17 cellular contexts compared by ENCODE assay signal in genomic region chr3:151197981-151198767, GRCh38. TPM values are rescaled to one million over a fixed set of nuclear protein-coding genes. Genes with fewer than 3 reads are reported as not detected.
DNase-seq lines count a peak whose midpoint lies in the region; ATAC-seq, FAIRE-seq and TF ChIP-seq lines count a peak whose summit lies in the region.
"Had no signal": no experiment of that assay in that cellular context is flagged by ENCODE, and none has a peak within 500 bp of the region (broad histone marks: within the 10 kb centered on the region; RNA-seq: fewer than 3 reads in every experiment).

No MANE protein-coding gene starts in this region.

- peak overlapping the region; percentile 56 for H3K4me2 ChIP-seq in A549

- POLR2A ChIA-PET in A549 (lab: Yijun Ruan, JAX), result no interaction called here
- POLR2A ChIA-PET in CD8-positive, alpha-beta memory T cell (lab: Charles Lee), result interaction anchor here (0.6 to 3.7 kb wide), 3 partner anchors 10 to 434 kb away, joined by 4 to 22 read pairs (median 4); no protein-coding TSS in a partner anchor

- H3K27ac ChIP-seq in A549, result peak overlapping the region; percentile 39 to 55
- no peak overlapping the region for H3K27ac ChIP-seq in CD8-positive, alpha-beta memory T cell (ENCODE audit: low read depth, low read length)
- H3K27ac ChIP-seq: vagina had no signal

- H3K36me3 ChIP-seq in CD8-positive, alpha-beta memory T cell (ENCODE audit: insufficient read depth, low read length), result peaks cover 11% of the 10 kb centered on the region
- H3K36me3 ChIP-seq: vagina had no signal

- peaks cover 18% of the 10 kb centered on the region; the same call in 2 of the 3 replicates for H3K4me1 ChIP-seq in A549
- H3K4me1 ChIP-seq in CD8-positive, alpha-beta memory T cell (ENCODE audit: insufficient read depth, low read length), result peaks cover 33% of the 10 kb centered on the region
- H3K4me1 ChIP-seq: vagina had no signal

- peaks cover 40 to 58% (median 57%) of the 10 kb centered on the region in 3 donors for H3K4me1 Mint-ChIP-seq in CD8-positive, alpha-beta memory T cell
- H3K4me1 Mint-ChIP-seq in endothelial cell (ENCODE audit: unreplicated experiment), result no peaks in the 10 kb centered on the region

- TF ChIP-seq CTCF in A549 (IDR thresholded peaks at IDR 0.05), result no peak
- TF ChIP-seq CTCF in endothelial cell (IDR thresholded peaks at IDR 0.05; ENCODE audit: unreplicated experiment), result no peak

- no peaks in the 10 kb centered on the region for H3K27me3 Mint-ChIP-seq in CD8-positive, alpha-beta memory T cell
- H3K27me3 Mint-ChIP-seq in endothelial cell (ENCODE audit: unreplicated experiment), result no peaks in the 10 kb centered on the region

- H3K27ac Mint-ChIP-seq in CD8-positive, alpha-beta memory T cell, result peak overlapping the region; percentile 17 to 95 (median 86)
- H3K27ac Mint-ChIP-seq in activated naive CD4-positive, alpha-beta T cell treated with anti-CD3 and anti-CD28 coated beads, Interleukin-2, amount 50 U/mL, for 72 hours, result peak overlapping the region; percentile 72 to 93
- no peak overlapping the region for H3K27ac Mint-ChIP-seq in endothelial cell (ENCODE audit: unreplicated experiment)

- CTCF ChIA-PET in A549 (lab: Yijun Ruan, JAX), result interaction anchor here (1.0 to 3.0 kb wide), 6 partner anchors 11 to 84 kb away, joined by 3 to 13 read pairs (median 6); no protein-coding TSS in a partner anchor
- CTCF ChIA-PET in CD8-positive, alpha-beta memory T cell (lab: Charles Lee), result interaction anchor here (0.6 to 1.5 kb wide), 6 partner anchors 11 to 84 kb away, joined by 3 to 5 read pairs (median 4); no protein-coding TSS in a partner anchor

- no peak for TF ChIP-seq EP300 in A549 (IDR thresholded peaks at IDR 0.05)

- FAIRE-seq in A549 (lab: Jason Lieb, UNC), result no peak

- WGBS in A549 (ENCODE audit: missing lambda C conversion rate), result 57% methylated on average over 6 of the region's 6 CpGs

- H3K36me3 Mint-ChIP-seq in CD8-positive, alpha-beta memory T cell, result peaks cover 15 to 60% (median 44%) of the 10 kb centered on the region in 3 donors
- peaks cover 35 to 68% of the 10 kb centered on the region in 2 donors for H3K36me3 Mint-ChIP-seq in activated naive CD4-positive, alpha-beta T cell treated with anti-CD3 and anti-CD28 coated beads, Interleukin-2, amount 50 U/mL, for 72 hours
- no peaks in the 10 kb centered on the region for H3K36me3 Mint-ChIP-seq in endothelial cell (ENCODE audit: low read depth, unreplicated experiment)

- no peak for TF ChIP-seq RAD21 in A549 (conservative IDR thresholded peaks at IDR 0.05 in 1 of 2, IDR thresholded peaks at IDR 0.05 in 1 of 2)

- ATAC-seq in A549 (peak in 1 of 2 experiments; percentile 47; a peak in 1 of 6 replicates), GM21825 (IDR thresholded peaks at IDR 0.05; ENCODE audit: unreplicated experiment) (no peak)
- no peak for ATAC-seq in activated naive CD4-positive, alpha-beta T cell treated with anti-CD3 and anti-CD28 coated beads, Interleukin-2, amount 50 U/mL, for 72 hours
- ATAC-seq: Panc1 had no signal

- H3K4me3 ChIP-seq in A549, result no peak overlapping the region
- no peak overlapping the region for H3K4me3 ChIP-seq in CD8-positive, alpha-beta memory T cell (ENCODE audit: low read length)
- H3K4me3 ChIP-seq: vagina had no signal

- H3K27me3 ChIP-seq in CD8-positive, alpha-beta memory T cell (ENCODE audit: insufficient read depth, low read length, poor library complexity, severe bottlenecking), result no peaks in the 10 kb centered on the region
- H3K27me3 ChIP-seq: vagina had no signal

- no peaks in the 10 kb centered on the region for H3K9me3 ChIP-seq in A549
- no peaks in the 10 kb centered on the region for H3K9me3 ChIP-seq in CD8-positive, alpha-beta memory T cell (ENCODE audit: low read length)
- H3K9me3 ChIP-seq: vagina had no signal

- H3K9me3 Mint-ChIP-seq in CD8-positive, alpha-beta memory T cell, result peaks cover 0 to 11% (median 3%) of the 10 kb centered on the region in 5 donors
- peaks cover 6 to 7% of the 10 kb centered on the region in 2 donors for H3K9me3 Mint-ChIP-seq in activated naive CD4-positive, alpha-beta T cell treated with anti-CD3 and anti-CD28 coated beads, Interleukin-2, amount 50 U/mL, for 72 hours
- no peaks in the 10 kb centered on the region for H3K9me3 Mint-ChIP-seq in endothelial cell (ENCODE audit: unreplicated experiment)

- peak overlapping the region in 3 of 7 donors; percentile 28 to 97 (median 94) for H3K4me3 Mint-ChIP-seq in CD8-positive, alpha-beta memory T cell
- no peak overlapping the region for H3K4me3 Mint-ChIP-seq in endothelial cell (ENCODE audit: unreplicated experiment)

- TF ChIP-seq POLR2A in A549 (IDR thresholded peaks at IDR 0.05; ENCODE audit: low read length), result no peak

- DNase-seq in A549 (ENCODE audit: low read depth in 1 of 2, low spot score in 1 of 2) (no peak), kidney glomerular epithelial cell (lab: John Stamatoyannopoulos, UW) (peak; percentile 10), LoVo (ENCODE audit: low spot score) (no peak), hepatic stellate cell (ENCODE audit: low spot score) (no peak), endothelial cell (ENCODE audit: low spot score) (no peak)
- DNase-seq in CD8-positive, alpha-beta memory T cell, result no peak
- no peak for DNase-seq in activated naive CD4-positive, alpha-beta T cell treated with anti-CD3 and anti-CD28 coated beads, Interleukin-2, amount 50 U/mL, for 72 hours (ENCODE audit: low spot score in 2 of 2)
- DNase-seq: activated CD4-positive, alpha-beta T cell treated with anti-CD3 and anti-CD28 coated beads, Interleukin-2, amount 50 U/mL, for 4 hours; anterior cingulate cortex; C1 segment of cervical spinal cord; cortex of kidney; NCI-H1417 treated with DMSO at 0.1 percent for 48 hours; NCI-H446 had no signal

TF ChIP-seq in A549, 52 proteins besides CTCF, POLR2A, EP300 and RAD21:
- TF ChIP-seq EHF (CRISPR knock-in tag; IDR thresholded peaks at IDR 0.05) (no peak), CEBPB (IDR thresholded peaks at IDR 0.05) (peak in 1 of 2 experiments; percentile 13; a peak in 1 of 4 replicates)
TF ChIP-seq in A549: peak in this region for 1.

RNA-seq across cellular contexts. Expression of gene GPR171, which starts 4.8 kb away (rescaled TPM):
- not detected in 2 replicates for polyA plus RNA-seq in A549 (2011; rRNA removed)
- not detected in 2 replicates for polyA plus RNA-seq in A549 (2012; cell fraction: cytosol; rRNA removed)
- not detected in 2 replicates for polyA plus RNA-seq in A549 (2012; cell fraction: nucleus; rRNA removed)
- polyA plus RNA-seq in A549 (2017; fragmentation: RNase III; extraction: RNeasy Plus Mini Kit Qiagen cat#74134 plus additional on column Dnase treatment), result not detected in 3 replicates
- not detected in 2 replicates for polyA minus RNA-seq in A549 (2011; rRNA and poly(A)+ RNA removed)
- total RNA-seq in CD8-positive, alpha-beta memory T cell, result 100 to 1,000 TPM; 179 to 188 TPM
- polyA plus RNA-seq in CD8-positive, alpha-beta memory T cell, result 264 TPM
- total RNA-seq in activated naive CD4-positive, alpha-beta T cell treated with anti-CD3 and anti-CD28 coated beads, Interleukin-2, amount 50 U/mL, for 72 hours, result 100 to 1,000 TPM in 1 of 2 donors, 10 to 100 TPM in 1; 31.2 to 113 TPM
- total RNA-seq in endothelial cell (ENCODE audit: unreplicated experiment), result not detected
- total RNA-seq: fibroblast of villous mesenchyme had no signal

Comparison
In these comparisons a context has a peak if more than half of its experiments do, and no peak if none do; other contexts are left out.
1. RNA of gene GPR171, which starts 4.8 kb away (total RNA-seq): 179 to 188 TPM in CD8-positive, alpha-beta memory T cell and 31.2 to 113 TPM in activated naive CD4-positive, alpha-beta T cell treated with anti-CD3 and anti-CD28 coated beads, Interleukin-2, amount 50 U/mL, for 72 hours; not detected in endothelial cell (single experiment); every median in the first group is over 10 times any median in the second.